In genomic region chr1:209576798-209577197, GRCh38 we compare ENCODE assay signal across 8 cellular contexts. TPM values are rescaled to one million over a fixed set of nuclear protein-coding genes. Genes with fewer than 3 reads are reported as not detected.
DNase-seq lines count a peak whose midpoint lies in the region; ATAC-seq and TF ChIP-seq lines count a peak whose summit lies in the region.

No MANE protein-coding gene starts in this region.

- peaks cover 16% of the 10 kb centered on the region for H3K27me3 Mint-ChIP-seq in activated B cell treated with CpG ODN at 0.5 μM for 24 hours

- ATAC-seq in HG02938 (IDR thresholded peaks at IDR 0.05; ENCODE audit: unreplicated experiment) = peak; percentile 78
- ATAC-seq in activated B cell treated with CpG ODN at 0.5 μM for 24 hours (ENCODE audit: low read depth) = peak; percentile 79

- H3K4me3 ChIP-seq in cardiac fibroblast (replicated peaks in 1 of 2; ENCODE audit: low read depth in 2 of 2, low read length in 2 of 2) = no peak overlapping the region

- CTCF ChIA-PET in activated B cell treated with CpG ODN at 0.5 μM for 24 hours (lab: Charles Lee) = interaction anchor here (0.7 to 2.1 kb wide), 9 partner anchors 10 to 247 kb away, joined by 3 to 11 read pairs (median 4); no protein-coding TSS in a partner anchor

- TF ChIP-seq CTCF in activated B cell treated with CpG ODN at 0.5 μM for 24 hours (IDR thresholded peaks at IDR 0.05) = peak; percentile 54
- TF ChIP-seq CTCF in cardiac fibroblast (IDR thresholded peaks at IDR 0.05; ENCODE audit: low read depth, low read length) = peak; percentile 97

- DNase-seq in NOMO-1 (lab: John Stamatoyannopoulos, UW; ENCODE audit: unreplicated experiment in 2 of 2) (peak; percentile 11 to 27), NOMO-1 treated with dmso at 0.1 percent for 144 hours (lab: John Stamatoyannopoulos, UW; ENCODE audit: unreplicated experiment) (no peak), NCI-H2107 (lab: John Stamatoyannopoulos, UW) (peak; percentile 62), activated B cell treated with CpG ODN at 0.5 μM for 24 hours (peak; percentile 49), cardiac fibroblast (ENCODE audit: low read depth in 2 of 2) (peak; percentile 71 to 75), kidney tubule cell (ENCODE audit: low spot score) (peak; percentile 82)
- peak; percentile 76 for DNase-seq in stimulated activated CD4-positive, alpha-beta T cell treated with anti-CD3 and anti-CD28 coated beads, Interleukin-4, amount 100 ng/mL, for 24 hours

- H3K36me3 Mint-ChIP-seq in activated B cell treated with CpG ODN at 0.5 μM for 24 hours (ENCODE audit: low read depth) = no peaks in the 10 kb centered on the region

- H3K9me3 Mint-ChIP-seq in activated B cell treated with CpG ODN at 0.5 μM for 24 hours = no peaks in the 10 kb centered on the region

- no peak overlapping the region for H3K27ac Mint-ChIP-seq in activated B cell treated with CpG ODN at 0.5 μM for 24 hours

- no peaks in the 10 kb centered on the region for H3K4me1 Mint-ChIP-seq in activated B cell treated with CpG ODN at 0.5 μM for 24 hours

- H3K4me3 Mint-ChIP-seq in activated B cell treated with CpG ODN at 0.5 μM for 24 hours = no peak overlapping the region

- POLR2A ChIA-PET in activated B cell treated with CpG ODN at 0.5 μM for 24 hours (lab: Charles Lee) = no interaction called here

- intact Hi-C loops in activated B cell treated with CpG ODN at 0.5 μM for 24 hours (cut with micrococcal nuclease) = loop anchor here (1.0 to 10.0 kb wide), 4 partner anchors 51 to 248 kb away; partner anchors contain the start of gene UTP25

RNA-seq across cellular contexts. Expression of gene CAMK1G, which starts 6.7 kb away (rescaled TPM):
- total RNA-seq in activated B cell treated with CpG ODN at 0.5 μM for 24 hours = not detected in 2 replicates
